9 cellular contexts compared by ENCODE assay signal in the genomic region with DNA sequence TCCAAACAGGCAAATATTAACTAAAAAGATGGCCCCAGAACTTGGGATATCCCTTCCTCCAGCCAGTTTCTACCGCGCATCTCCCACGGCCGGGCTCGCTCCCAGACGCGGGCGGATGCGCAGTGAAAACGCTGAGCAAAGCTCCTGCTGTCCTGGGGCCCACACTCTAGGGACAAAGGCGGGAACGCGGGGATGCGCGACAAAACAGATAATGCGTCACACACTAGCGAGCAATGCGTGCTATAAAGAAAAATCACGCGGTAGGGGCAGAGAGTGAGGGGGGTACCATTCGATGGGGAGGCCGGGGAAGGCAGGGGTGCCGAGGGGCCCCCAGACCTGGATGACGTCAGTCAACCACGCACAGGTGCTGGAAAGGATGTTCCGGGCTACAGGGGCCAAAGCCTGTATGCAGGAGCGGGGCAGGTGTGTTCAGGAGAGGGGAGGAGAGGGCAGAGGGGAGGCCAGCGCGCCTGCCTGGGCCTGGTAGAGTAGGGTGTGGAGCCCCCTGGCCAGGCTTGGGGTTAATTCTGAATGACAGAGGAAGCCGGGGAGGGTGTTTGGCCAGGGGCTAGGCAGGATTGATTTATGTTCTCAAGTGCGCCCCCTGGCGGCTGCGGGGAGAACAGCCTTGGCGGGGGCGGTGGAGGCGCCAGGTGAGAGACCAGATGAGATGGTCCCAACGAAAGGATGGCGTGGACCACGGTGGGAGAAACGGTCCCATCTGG. TPM values are rescaled to one million over a fixed set of nuclear protein-coding genes. Genes with fewer than 3 reads are reported as not detected.
DNase-seq lines count a peak whose midpoint lies in the region; ATAC-seq and TF ChIP-seq lines count a peak whose summit lies in the region.
"Had no signal": no experiment of that assay in that cellular context is flagged by ENCODE, and none has a peak within 500 bp of the region (broad histone marks: within the 10 kb centered on the region; RNA-seq: fewer than 3 reads in every experiment).

No MANE protein-coding gene starts in this region.

- no peak overlapping the region for H3K27ac Mint-ChIP-seq in T-helper 2 cell treated with Interferon-gamma antibody and Interleukin-4, amounts not matched to agents 5 μg/mL and 100 μg/mL, for 36 hours

- H3K4me1 ChIP-seq in liver (ENCODE audit: control insufficient read depth in 4 of 4, insufficient read depth in 4 of 4, low read length in 3 of 4): peaks cover 0 to 2% (median 0%) of the 10 kb centered on the region in 4 donors

- H3K4me3 Mint-ChIP-seq in T-helper 2 cell treated with Interferon-gamma antibody and Interleukin-4, amounts not matched to agents 5 μg/mL and 100 μg/mL, for 36 hours: no peak overlapping the region

- DNase-seq in GM20000 (ENCODE audit: low spot score) (peak; percentile 81), astrocyte of the cerebellum (ENCODE audit: low read depth) (no peak), DMS53 (lab: John Stamatoyannopoulos, UW) (no peak)
- DNase-seq in T-helper 2 cell treated with Interferon-gamma antibody and Interleukin-4, amounts not matched to agents 5 μg/mL and 100 μg/mL, for 36 hours (ENCODE audit: low spot score): peak; percentile 67
- peak; percentile 52 to 60 for DNase-seq in stimulated activated CD8-positive, alpha-beta memory T cell treated with anti-CD3 and anti-CD28 coated beads, Interleukin-4, amount 100 ng/mL, for 1 hour (ENCODE audit: low read depth in 2 of 2, low spot score in 1 of 2)

- WGBS in liver: 65% methylated on average over 40 of the region's 40 CpGs

- peaks cover 0 to 4% (median 0%) of the 10 kb centered on the region in 4 donors for H3K9me3 ChIP-seq in liver (ENCODE audit: control insufficient read depth in 4 of 4, low read length in 3 of 4)

- H3K27me3 ChIP-seq in liver (ENCODE audit: control insufficient read depth in 4 of 4, insufficient read depth in 4 of 4, low read length in 3 of 4): no peaks in the 10 kb centered on the region

- H3K27me3 Mint-ChIP-seq in T-helper 2 cell treated with Interferon-gamma antibody and Interleukin-4, amounts not matched to agents 5 μg/mL and 100 μg/mL, for 36 hours (ENCODE audit: low read depth): peaks cover 66% of the 10 kb centered on the region

- no peaks in the 10 kb centered on the region for H3K36me3 ChIP-seq in liver (ENCODE audit: control insufficient read depth in 4 of 4, insufficient read depth in 3 of 4, low read depth in 1 of 4, low read length in 3 of 4)

- no peak overlapping the region for H3K4me3 ChIP-seq in astrocyte of the cerebellum (ENCODE audit: low read depth, low read length)
- H3K4me3 ChIP-seq in liver (ENCODE audit: low read depth in 1 of 3, low read length in 3 of 3): no peak overlapping the region

- peak in 1 of 2 donors; percentile 56 for TF ChIP-seq RAD21 in liver (IDR thresholded peaks at IDR 0.05)

- no peak overlapping the region for H3K9ac ChIP-seq in liver (ENCODE audit: low read depth in 1 of 2, low read length in 2 of 2)

- ATAC-seq in HG03159 (IDR thresholded peaks at IDR 0.05; ENCODE audit: unreplicated experiment): no peak
- no peak for ATAC-seq in GM21825 (IDR thresholded peaks at IDR 0.05; ENCODE audit: unreplicated experiment)

- no peaks in the 10 kb centered on the region for H3K36me3 Mint-ChIP-seq in T-helper 2 cell treated with Interferon-gamma antibody and Interleukin-4, amounts not matched to agents 5 μg/mL and 100 μg/mL, for 36 hours (ENCODE audit: low read depth)

- in situ Hi-C loops in astrocyte of the cerebellum (cut with HindIII; ENCODE audit: low sequenced_read_pairs): no loop called here

- no peak overlapping the region for H3K27ac ChIP-seq in liver (ENCODE audit: low read depth in 1 of 2, low read length in 2 of 2)
- H3K27ac ChIP-seq: VCaP had no signal

- H3K4me1 Mint-ChIP-seq in T-helper 2 cell treated with Interferon-gamma antibody and Interleukin-4, amounts not matched to agents 5 μg/mL and 100 μg/mL, for 36 hours (ENCODE audit: low read depth): peaks cover 6% of the 10 kb centered on the region

- H3K9me3 Mint-ChIP-seq in T-helper 2 cell treated with Interferon-gamma antibody and Interleukin-4, amounts not matched to agents 5 μg/mL and 100 μg/mL, for 36 hours: no peaks in the 10 kb centered on the region

- peak; percentile 91 for TF ChIP-seq CTCF in GM20000 (IDR thresholded peaks at IDR 0.05; ENCODE audit: extremely low read depth, missing control alignments)
- TF ChIP-seq CTCF in astrocyte of the cerebellum (IDR thresholded peaks at IDR 0.05; ENCODE audit: low read depth, low read length, missing control alignments): peak; percentile 70
- TF ChIP-seq CTCF in liver (IDR thresholded peaks at IDR 0.05; ENCODE audit: low read depth, low read length, missing input control): peak; percentile 73

TF ChIP-seq in liver, 16 proteins besides CTCF, POLR2A, EP300 and RAD21:
- TF ChIP-seq EGR1 (IDR thresholded peaks at IDR 0.05; ENCODE audit: low read depth in 2 of 2) (peak; percentile 49 to 83), ZBTB33 (IDR thresholded peaks at IDR 0.05) (no peak)

RNA-seq across cellular contexts. Expression of gene ITM2C, which starts 14.9 kb away (rescaled TPM):
- total RNA-seq in liver: 10 to 100 TPM; 16.7 to 45.2 TPM
- polyA plus RNA-seq in liver: 10 to 100 TPM; 13.6 to 38.5 TPM

Comparison
In these comparisons a context has a peak if more than half of its experiments do, and no peak if none do; other contexts are left out.
1. DNase-seq: peak in GM20000 (single experiment), T-helper 2 cell treated with Interferon-gamma antibody and Interleukin-4, amounts not matched to agents 5 μg/mL and 100 μg/mL, for 36 hours (single experiment) and stimulated activated CD8-positive, alpha-beta memory T cell treated with anti-CD3 and anti-CD28 coated beads, Interleukin-4, amount 100 ng/mL, for 1 hour (2 of 2); none in astrocyte of the cerebellum (single experiment) and DMS53 (single experiment).
2. Peak in every context shown above with its lines, with median percentiles within 50 percentile points of each other: CTCF ChIP-seq.